ENCODE assay signal across 8 cellular contexts in genomic region chr5:149580808-149581191, GRCh38. TPM values are rescaled to one million over a fixed set of nuclear protein-coding genes. Genes with fewer than 3 reads are reported as not detected.
A peak's percentile ranks its signal among the peaks of the same experiment; 100 is the strongest.
DNase-seq lines count a peak whose midpoint lies in the region; ATAC-seq lines count a peak whose summit lies in the region.

No MANE protein-coding gene starts in this region.

- H3K36me3 ChIP-seq in ectodermal cell (ENCODE audit: control insufficient read depth, insufficient read depth, low read length) (no peaks in the 10 kb centered on the region), mucosa of stomach (ENCODE audit: control insufficient read depth, insufficient read depth, low read length) (no peaks in the 10 kb centered on the region)

- H3K4me3 ChIP-seq in ectodermal cell (ENCODE audit: insufficient read depth, low read depth, low read length) = peak overlapping the region; percentile 46
- H3K4me3 ChIP-seq in mucosa of stomach (ENCODE audit: low read length) = peak overlapping the region; percentile 9

- H3K27me3 ChIP-seq in ectodermal cell (ENCODE audit: control insufficient read depth, insufficient read depth, low read length, poor library complexity, severe bottlenecking) (peaks cover 41% of the 10 kb centered on the region), mucosa of stomach (ENCODE audit: control insufficient read depth, insufficient read depth, low read length) (no peaks in the 10 kb centered on the region)

- no peaks in the 10 kb centered on the region for H3K9me3 ChIP-seq in ectodermal cell (ENCODE audit: control insufficient read depth, low read length)
- no peaks in the 10 kb centered on the region for H3K9me3 ChIP-seq in mucosa of stomach (ENCODE audit: control insufficient read depth, low read length)

- peak overlapping the region; percentile 86 for H3K9ac ChIP-seq in mucosa of stomach (ENCODE audit: low read length)

- ATAC-seq in GM18909 (IDR thresholded peaks at IDR 0.05; ENCODE audit: poor library complexity, unreplicated experiment) = no peak

- H3K4me1 ChIP-seq in ectodermal cell (ENCODE audit: control insufficient read depth, insufficient read depth, low read length) = peaks cover 4% of the 10 kb centered on the region
- H3K4me1 ChIP-seq in mucosa of stomach (ENCODE audit: control insufficient read depth, insufficient read depth, low read length) = peaks cover 35% of the 10 kb centered on the region

- WGBS in ectodermal cell, 2 experiments = 48 to 52% methylated on average over 10 of the region's 10 CpGs

- no peak overlapping the region for H3K27ac ChIP-seq in ectodermal cell (ENCODE audit: insufficient read depth, low read depth, low read length, poor library complexity, severe bottlenecking)

- peak; percentile 6 for DNase-seq in stimulated activated CD4-positive, alpha-beta T cell treated with anti-CD3 and anti-CD28 coated beads, Interleukin-15, amount 100 ng/mL, for 24 hours
- no peak for DNase-seq in stimulated activated CD4-positive, alpha-beta T cell treated with anti-CD3 and anti-CD28 coated beads, Interleukin-2, amount 100 ng/mL, for 48 hours
- no peak for DNase-seq in activated CD4-positive, CD25-positive, alpha-beta regulatory T cell (lab: John Stamatoyannopoulos, UW)
- no peak for DNase-seq in islet precursor cell
- DNase-seq in NCI-H526 (lab: John Stamatoyannopoulos, UW) = no peak

RNA-seq across cellular contexts. Expression of gene ARHGEF37, which starts 0.5 kb away (rescaled TPM):
- 1.5 TPM for polyA plus RNA-seq in ectodermal cell (2013, experiment 1 of 4)
- 1.5 TPM for polyA plus RNA-seq in ectodermal cell (2013, experiment 2 of 4)
- 0.53 TPM for polyA plus RNA-seq in ectodermal cell (2013, experiment 3 of 4)
- polyA plus RNA-seq in ectodermal cell (2013, experiment 4 of 4) = 0.49 TPM

RNA-seq across cellular contexts. Expression of gene CSNK1A1, which starts 29.6 kb away (rescaled TPM):
- polyA plus RNA-seq in ectodermal cell (2013, experiment 1 of 4) = 179 TPM
- polyA plus RNA-seq in ectodermal cell (2013, experiment 2 of 4) = 202 TPM
- 168 TPM for polyA plus RNA-seq in ectodermal cell (2013, experiment 3 of 4)
- 176 TPM for polyA plus RNA-seq in ectodermal cell (2013, experiment 4 of 4)
